Comparison of ENCODE assay signal across 9 cellular contexts in genomic region chr12:124863409-124864325, GRCh38. TPM values are rescaled to one million over a fixed set of nuclear protein-coding genes. Genes with fewer than 3 reads are reported as not detected.
DNase-seq lines count a peak whose midpoint lies in the region; ATAC-seq and TF ChIP-seq lines count a peak whose summit lies in the region.
"Had no signal": no experiment of that assay in that cellular context is flagged by ENCODE, and none has a peak within 500 bp of the region (broad histone marks: within the 10 kb centered on the region; RNA-seq: fewer than 3 reads in every experiment).

Gene SCARB1 (minus strand): TSS chr12:124863864. CDS start chr12:124863720, 144 bp downstream.

- peak within 1 kb of the TSS; percentile 85 for H3K4me3 Mint-ChIP-seq in activated CD8-positive, alpha-beta T cell treated with anti-CD3 and anti-CD28 coated beads for 36 hours

- CTCF ChIA-PET in activated CD8-positive, alpha-beta T cell treated with anti-CD3 and anti-CD28 coated beads for 36 hours (lab: Charles Lee) = interaction anchor here (0.9 to 1.5 kb wide), 3 partner anchors 8 to 77 kb away, joined by 3 to 10 read pairs (median 4); no protein-coding TSS in a partner anchor

- no peak for TF ChIP-seq CTCF in activated CD8-positive, alpha-beta T cell treated with anti-CD3 and anti-CD28 coated beads for 36 hours (IDR thresholded peaks at IDR 0.05)

- H4K20me1 ChIP-seq in BLaER1 treated with 17β-estradiol and CSF1 and Interleukin-3, amounts not matched to agents 10 nM and 100 nM = peaks cover 6 to 45% (median 37%) of the 10 kb centered on the region in 11 experiments; a peak in 20 of 22 replicates

- H3K27me3 Mint-ChIP-seq in activated CD8-positive, alpha-beta T cell treated with anti-CD3 and anti-CD28 coated beads for 36 hours = peaks cover 3% of the 10 kb centered on the region

- peak within 1 kb of the TSS; percentile 78 to 96 (median 92) for H3K27ac ChIP-seq in BLaER1 treated with 17β-estradiol and CSF1 and Interleukin-3, amounts not matched to agents 10 nM and 100 nM
- no peak within 1 kb of the TSS for H3K27ac ChIP-seq in ectodermal cell (ENCODE audit: insufficient read depth, low read depth, low read length, poor library complexity, severe bottlenecking)
- H3K27ac ChIP-seq: epithelial cell of prostate had no signal

- peak within 1 kb of the TSS; percentile 85 to 99 (median 97) for H3K4me2 ChIP-seq in BLaER1 treated with 17β-estradiol and CSF1 and Interleukin-3, amounts not matched to agents 10 nM and 100 nM

- peaks cover 6 to 35% (median 30%) of the 10 kb centered on the region in 11 experiments for H3K36me3 ChIP-seq in BLaER1 treated with 17β-estradiol and CSF1 and Interleukin-3, amounts not matched to agents 10 nM and 100 nM
- H3K36me3 ChIP-seq in ectodermal cell (ENCODE audit: control insufficient read depth, insufficient read depth, low read length) = no peaks in the 10 kb centered on the region

- H3K9me3 ChIP-seq in BLaER1 treated with 17β-estradiol and CSF1 and Interleukin-3, amounts not matched to agents 10 nM and 100 nM (replicated peaks in 1 of 11) = no peaks in the 10 kb centered on the region
- H3K9me3 ChIP-seq in ectodermal cell (ENCODE audit: control insufficient read depth, low read length) = no peaks in the 10 kb centered on the region

- WGBS in ectodermal cell, 2 experiments = 1% methylated on average over 89 of the region's 89 CpGs

- peak within 1 kb of the TSS; percentile 93 for H3K27ac Mint-ChIP-seq in activated CD8-positive, alpha-beta T cell treated with anti-CD3 and anti-CD28 coated beads for 36 hours

- peaks cover 76 to 88% (median 81%) of the 10 kb centered on the region in 10 experiments for H3K4me1 ChIP-seq in BLaER1 treated with 17β-estradiol and CSF1 and Interleukin-3, amounts not matched to agents 10 nM and 100 nM
- H3K4me1 ChIP-seq in ectodermal cell (ENCODE audit: control insufficient read depth, insufficient read depth, low read length) = peaks cover 5% of the 10 kb centered on the region

- intact Hi-C loops in activated CD8-positive, alpha-beta T cell treated with anti-CD3 and anti-CD28 coated beads for 36 hours (cut with micrococcal nuclease) = no loop called here

- H3K9ac ChIP-seq in BLaER1 treated with 17β-estradiol and CSF1 and Interleukin-3, amounts not matched to agents 10 nM and 100 nM = peak within 1 kb of the TSS; percentile 83 to 95 (median 92)

- no peaks in the 10 kb centered on the region for H3K9me3 Mint-ChIP-seq in activated CD8-positive, alpha-beta T cell treated with anti-CD3 and anti-CD28 coated beads for 36 hours

- H3K4me1 Mint-ChIP-seq in activated CD8-positive, alpha-beta T cell treated with anti-CD3 and anti-CD28 coated beads for 36 hours (ENCODE audit: low read depth) = peaks cover 25% of the 10 kb centered on the region

- peak within 1 kb of the TSS; percentile 84 to 96 (median 91) for H3K4me3 ChIP-seq in BLaER1 treated with 17β-estradiol and CSF1 and Interleukin-3, amounts not matched to agents 10 nM and 100 nM
- peak within 1 kb of the TSS; percentile 63 for H3K4me3 ChIP-seq in ectodermal cell (ENCODE audit: insufficient read depth, low read depth, low read length)

- peak; percentile 81 for ATAC-seq in GM19324 (IDR thresholded peaks at IDR 0.05; ENCODE audit: low FRiP score, unreplicated experiment)
- peak; percentile 68 for ATAC-seq in HG03457 (IDR thresholded peaks at IDR 0.05; ENCODE audit: unreplicated experiment)
- ATAC-seq in activated CD8-positive, alpha-beta T cell treated with anti-CD3 and anti-CD28 coated beads for 36 hours = peak; percentile 91

- H3K36me3 Mint-ChIP-seq in activated CD8-positive, alpha-beta T cell treated with anti-CD3 and anti-CD28 coated beads for 36 hours (ENCODE audit: low read depth) = peaks cover 18% of the 10 kb centered on the region

- no peaks in the 10 kb centered on the region for H3K27me3 ChIP-seq in BLaER1 treated with 17β-estradiol and CSF1 and Interleukin-3, amounts not matched to agents 10 nM and 100 nM
- peaks cover 14% of the 10 kb centered on the region for H3K27me3 ChIP-seq in ectodermal cell (ENCODE audit: control insufficient read depth, insufficient read depth, low read length, poor library complexity, severe bottlenecking)

- POLR2A ChIA-PET in activated CD8-positive, alpha-beta T cell treated with anti-CD3 and anti-CD28 coated beads for 36 hours (lab: Charles Lee) = interaction anchor here (0.6 to 1.0 kb wide), 2 partner anchors 9 to 51 kb away, joined by 3 to 4 read pairs; partner anchors contain the start of gene UBC

- peak; percentile 32 for DNase-seq in NCI-H748 treated with DMSO at 0.1 percent for 48 hours (lab: John Stamatoyannopoulos, UW)
- peak; percentile 84 for DNase-seq in activated CD8-positive, alpha-beta T cell treated with anti-CD3 and anti-CD28 coated beads for 36 hours
- DNase-seq in lung microvascular endothelial cell (ENCODE audit: low read depth in 2 of 2) = peak; percentile 76 to 84
- DNase-seq in stimulated activated CD4-positive, alpha-beta T cell treated with anti-CD3 and anti-CD28 coated beads, TNF-alpha, amount 100 ng/mL, for 48 hours (ENCODE audit: low read depth in 3 of 3) = peak; percentile 61 to 75 (median 66)

RNA-seq across cellular contexts. Expression of gene SCARB1, which starts in this region (rescaled TPM):
- total RNA-seq in activated CD8-positive, alpha-beta T cell treated with anti-CD3 and anti-CD28 coated beads for 36 hours = 10 to 100 TPM; 36.2 to 38.1 TPM
- polyA plus RNA-seq in ectodermal cell (2013, experiment 1 of 4) = 18.1 TPM
- 14.9 TPM for polyA plus RNA-seq in ectodermal cell (2013, experiment 2 of 4)
- polyA plus RNA-seq in ectodermal cell (2013, experiment 3 of 4) = 12.5 TPM
- 11.5 TPM for polyA plus RNA-seq in ectodermal cell (2013, experiment 4 of 4)
- 7.6 and 11.9 TPM in 2 replicates for total RNA-seq in lung microvascular endothelial cell

Comparison
In these comparisons a context has a peak if more than half of its experiments do, and no peak if none do; other contexts are left out.
1. DNase-seq: peak in every context shown above with its lines; median percentile 84 in activated CD8-positive, alpha-beta T cell treated with anti-CD3 and anti-CD28 coated beads for 36 hours; 80 in lung microvascular endothelial cell; 66 in stimulated activated CD4-positive, alpha-beta T cell treated with anti-CD3 and anti-CD28 coated beads, TNF-alpha, amount 100 ng/mL, for 48 hours; 32 in NCI-H748 treated with DMSO at 0.1 percent for 48 hours.